ENCODE assay signal across 16 cellular contexts in the genomic region with DNA sequence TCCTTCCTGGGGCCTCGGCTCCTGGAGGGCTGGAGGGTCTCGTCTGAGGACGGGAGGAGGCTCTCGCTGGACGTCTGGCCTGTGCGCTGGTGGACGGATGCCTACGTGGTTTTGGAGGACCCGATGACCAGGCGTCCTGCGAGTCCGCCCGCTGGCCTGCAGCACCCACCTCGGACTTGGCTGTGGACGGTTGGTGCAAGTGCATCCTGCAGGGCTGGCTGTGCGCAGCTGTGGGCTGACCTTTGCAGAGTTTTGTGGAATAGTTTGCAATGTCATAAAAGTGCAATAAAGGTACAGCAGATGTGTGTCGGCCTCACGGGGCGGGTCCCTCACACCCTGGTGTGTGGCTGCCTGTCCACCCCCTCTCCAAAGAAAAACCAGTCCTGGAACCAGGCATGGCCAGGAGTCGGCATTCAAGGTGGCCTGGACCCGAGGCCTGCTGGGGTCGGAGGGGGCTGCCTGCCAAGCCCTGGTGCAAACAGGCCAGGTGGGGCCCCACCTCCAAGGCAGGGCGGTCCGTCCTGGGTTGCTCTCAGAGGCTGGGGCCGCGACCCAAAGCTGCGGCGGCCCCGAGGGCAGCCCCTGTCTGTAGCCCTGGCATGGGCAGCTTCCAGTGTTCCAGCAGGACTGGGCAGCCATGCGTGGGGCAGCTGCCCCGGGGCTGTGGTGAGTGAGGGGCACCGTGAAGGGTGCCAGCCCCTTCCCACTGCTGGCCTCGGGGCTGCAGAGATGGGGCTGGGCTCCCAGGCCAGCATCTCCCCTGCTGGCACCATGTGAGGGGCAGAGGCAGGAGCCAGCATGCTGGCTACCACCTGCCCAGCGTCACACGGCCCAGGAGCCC. TPM values are rescaled to one million over a fixed set of nuclear protein-coding genes. Genes with fewer than 3 reads are reported as not detected.
"Had no signal": no experiment of that assay in that cellular context is flagged by ENCODE, and none has a peak within 500 bp of the region (broad histone marks: within the 10 kb centered on the region; RNA-seq: fewer than 3 reads in every experiment).

No MANE protein-coding gene starts in this region.

- H3K9me3 ChIP-seq: body of pancreas, neutrophil, sigmoid colon had no signal

- H3K36me3 ChIP-seq: neutrophil had no signal

- H3K27ac ChIP-seq: body of pancreas, neutrophil, sigmoid colon, SK-N-MC had no signal

- H3K4me3 ChIP-seq: body of pancreas, lung, sigmoid colon, SK-N-MC had no signal

- DNase-seq: activated CD4-positive, alpha-beta T cell treated with anti-CD3 and anti-CD28 coated beads for 48 hours; activated CD8-positive, alpha-beta T cell treated with anti-CD3 and anti-CD28 coated beads, Interleukin-2, amount 10 ng/mL, durations not matched to agents 7 days and 5 days; endodermal cell; erythroblast; islet precursor cell; midbrain; sigmoid colon; stimulated activated CD4-positive, alpha-beta T cell treated with anti-CD3 and anti-CD28 coated beads, Interleukin-4, amount 100 ng/mL, for 24 hours had no signal

- ATAC-seq: activated CD8-positive, alpha-beta T cell treated with anti-CD3 and anti-CD28 coated beads, Interleukin-2, amount 10 ng/mL, durations not matched to agents 7 days and 5 days; body of pancreas; naive thymus-derived CD4-positive, alpha-beta T cell; WTC11 had no signal

- H3K4me1 ChIP-seq: body of pancreas, sigmoid colon had no signal

- H3K27me3 ChIP-seq: body of pancreas, neutrophil, sigmoid colon had no signal

RNA-seq across cellular contexts. Expression of gene FOXL3, which starts 29.3 kb away (rescaled TPM):
- total RNA-seq: activated CD8-positive, alpha-beta T cell treated with anti-CD3 and anti-CD28 coated beads, Interleukin-2, amount 10 ng/mL, durations not matched to agents 7 days and 5 days; body of pancreas; endodermal cell; lung; naive thymus-derived CD4-positive, alpha-beta T cell; sigmoid colon; temporal lobe; ureter; WTC11 had no signal
- polyA plus RNA-seq: lung; naive thymus-derived CD4-positive, alpha-beta T cell; sigmoid colon had no signal
